In the genomic region with DNA sequence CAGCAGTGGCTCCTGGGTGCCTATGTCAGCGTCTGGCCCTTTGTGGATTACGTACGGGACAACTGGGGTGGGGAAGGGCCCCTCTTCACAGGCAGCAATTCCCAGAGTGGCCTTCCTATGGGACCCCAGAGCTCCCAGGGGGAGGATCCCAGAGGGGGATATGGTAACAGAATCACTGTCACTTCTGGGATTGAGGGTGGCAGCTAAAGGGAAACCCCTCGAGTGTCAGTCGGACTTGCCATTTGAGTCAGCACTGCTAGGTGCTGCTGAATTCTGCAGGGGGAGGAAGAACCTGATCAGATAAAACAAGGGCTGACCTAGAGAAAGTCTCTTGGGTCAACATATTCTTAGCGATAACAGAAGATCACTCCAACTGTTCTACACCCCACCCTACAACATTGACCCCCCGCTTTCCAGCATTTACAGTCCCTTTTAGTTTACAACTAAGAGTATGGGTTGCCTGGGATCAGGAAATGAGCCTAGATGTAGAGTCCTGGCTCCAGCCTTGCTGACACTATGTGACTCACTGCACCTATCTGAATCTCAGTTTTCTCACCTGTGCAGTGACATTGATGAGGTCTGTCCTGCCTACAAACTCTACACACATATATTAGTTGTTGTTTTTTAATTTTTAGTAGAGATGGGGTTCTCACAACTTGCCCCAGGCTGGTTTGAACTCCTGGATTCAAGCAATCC, we compare ENCODE assay signal across 8 cellular contexts. TPM values are rescaled to one million over a fixed set of nuclear protein-coding genes. Genes with fewer than 3 reads are reported as not detected.
DNase-seq lines count a peak whose midpoint lies in the region; ATAC-seq lines count a peak whose summit lies in the region.

No MANE protein-coding gene starts in this region.

- no peaks in the 10 kb centered on the region for H3K27me3 ChIP-seq in SJCRH30
- no peaks in the 10 kb centered on the region for H3K27me3 ChIP-seq in muscle layer of duodenum (ENCODE audit: low read depth, low read length)

- WGBS in urinary bladder: 16% methylated on average over 7 of the region's 7 CpGs

- DNase-seq in activated T-cell treated with anti-CD3 and anti-CD28 coated beads for 48 hours (ENCODE audit: low read depth) (peak; percentile 59), activated T-cell treated with anti-CD3 and anti-CD28 coated beads for 4 hours (no peak), SJCRH30 (no peak), occipital lobe (lab: John Stamatoyannopoulos, UW) (no peak)

- H3K4me1 Mint-ChIP-seq in dendritic cell treated with granulocyte-macrophage colony-stimulating factor and Interleukin-4, amounts not matched to agents 40 ng/mL and 50 ng/mL, for 4 days (ENCODE audit: low read depth): peaks cover 38% of the 10 kb centered on the region

- intact Hi-C loops in dendritic cell treated with granulocyte-macrophage colony-stimulating factor and Interleukin-4, amounts not matched to agents 40 ng/mL and 50 ng/mL, for 4 days (cut with micrococcal nuclease): no loop called here

- no peaks in the 10 kb centered on the region for H3K9me3 Mint-ChIP-seq in dendritic cell treated with granulocyte-macrophage colony-stimulating factor and Interleukin-4, amounts not matched to agents 40 ng/mL and 50 ng/mL, for 4 days

- H3K9me3 ChIP-seq in SJCRH30 (replicated peaks): no peaks in the 10 kb centered on the region
- no peaks in the 10 kb centered on the region for H3K9me3 ChIP-seq in muscle layer of duodenum (ENCODE audit: control insufficient read depth in 1 of 2, low read length in 2 of 2)

- H3K36me3 ChIP-seq in SJCRH30 (no peaks in the 10 kb centered on the region), muscle layer of duodenum (ENCODE audit: control insufficient read depth in 1 of 2, insufficient read depth in 2 of 2, low read length in 2 of 2) (no peaks in the 10 kb centered on the region), urinary bladder (ENCODE audit: insufficient read depth) (no peaks in the 10 kb centered on the region)

- ATAC-seq in HG02943 (IDR thresholded peaks at IDR 0.05; ENCODE audit: low read depth, unreplicated experiment): peak; percentile 59

- H3K27me3 Mint-ChIP-seq in dendritic cell treated with granulocyte-macrophage colony-stimulating factor and Interleukin-4, amounts not matched to agents 40 ng/mL and 50 ng/mL, for 4 days: peaks cover 30% of the 10 kb centered on the region

- H3K4me1 ChIP-seq in SJCRH30: peaks cover 32% of the 10 kb centered on the region
- peaks cover 25 to 35% of the 10 kb centered on the region in 2 donors for H3K4me1 ChIP-seq in muscle layer of duodenum (ENCODE audit: control insufficient read depth in 1 of 2, insufficient read depth in 2 of 2, low read length in 2 of 2)
- no peaks in the 10 kb centered on the region for H3K4me1 ChIP-seq in urinary bladder (ENCODE audit: insufficient read depth)

- no peaks in the 10 kb centered on the region for H3K36me3 Mint-ChIP-seq in dendritic cell treated with granulocyte-macrophage colony-stimulating factor and Interleukin-4, amounts not matched to agents 40 ng/mL and 50 ng/mL, for 4 days (ENCODE audit: low read depth)

- H3K4me3 Mint-ChIP-seq in dendritic cell treated with granulocyte-macrophage colony-stimulating factor and Interleukin-4, amounts not matched to agents 40 ng/mL and 50 ng/mL, for 4 days: peak overlapping the region; percentile 68

- peak overlapping the region; percentile 51 for H3K4me3 ChIP-seq in SJCRH30
- peak overlapping the region; percentile 58 to 79 for H3K4me3 ChIP-seq in muscle layer of duodenum (ENCODE audit: low read depth in 1 of 2, low read length in 2 of 2)
- peak overlapping the region; percentile 24 for H3K4me3 ChIP-seq in urinary bladder (ENCODE audit: low read depth, low read length)

- H3K27ac ChIP-seq in SJCRH30 (peak overlapping the region; percentile 90), muscle layer of duodenum (ENCODE audit: low read length) (peak overlapping the region; percentile 95), urinary bladder (ENCODE audit: low read depth) (peak overlapping the region; percentile 97)

- peak overlapping the region; percentile 78 for H3K27ac Mint-ChIP-seq in dendritic cell treated with granulocyte-macrophage colony-stimulating factor and Interleukin-4, amounts not matched to agents 40 ng/mL and 50 ng/mL, for 4 days

RNA-seq across cellular contexts. Expression of gene DDIT4, which starts 12.3 kb away (rescaled TPM):
- total RNA-seq in SJCRH30 (2014; rRNA removed; shearing (Covaris generic)): 84.5 and 94.2 TPM in 2 replicates
- 137 TPM for total RNA-seq in urinary bladder
- polyA plus RNA-seq in urinary bladder: 277 TPM
- 30.6 TPM for total RNA-seq in occipital lobe

RNA-seq across cellular contexts. Expression of gene ASCC1, which starts 45.4 kb away (rescaled TPM):
- 30.0 and 34.9 TPM in 2 replicates for total RNA-seq in SJCRH30 (2014; rRNA removed; shearing (Covaris generic))
- 33.5 TPM for total RNA-seq in urinary bladder
- 29.7 TPM for polyA plus RNA-seq in urinary bladder
- total RNA-seq in occipital lobe: 31.2 TPM

RNA-seq across cellular contexts. Expression of gene ANAPC16, which starts 45.7 kb away (rescaled TPM):
- total RNA-seq in SJCRH30 (2014; rRNA removed; shearing (Covaris generic)): 71.9 and 72.2 TPM in 2 replicates
- 82.4 TPM for total RNA-seq in urinary bladder
- polyA plus RNA-seq in urinary bladder: 157 TPM
- total RNA-seq in occipital lobe: 34.2 TPM
